ENCODE assay signal across 14 cellular contexts in genomic region chr12:75823475-75823874, GRCh38.
"Had no signal": no experiment of that assay in that cellular context is flagged by ENCODE, and none has a peak within 500 bp of the region (broad histone marks: within the 10 kb centered on the region; RNA-seq: fewer than 3 reads in every experiment).

No MANE protein-coding gene starts in this region.

- FAIRE-seq: bronchial epithelial cell had no signal

- H3K27me3 ChIP-seq: gastrocnemius medialis, heart right ventricle, sigmoid colon, stomach had no signal

- H3K27ac Mint-ChIP-seq: activated CD4-positive, alpha-beta T cell treated with anti-CD3 and anti-CD28 coated beads, Interleukin-2, amount 10 ng/mL, durations not matched to agents 7 days and 5 days; activated naive CD8-positive, alpha-beta T cell treated with anti-CD3 and anti-CD28 coated beads, Interleukin-2, amount 10 ng/mL, durations not matched to agents 7 days and 5 days had no signal

- H3K4me1 Mint-ChIP-seq: activated CD4-positive, alpha-beta T cell treated with anti-CD3 and anti-CD28 coated beads, Interleukin-2, amount 10 ng/mL, durations not matched to agents 7 days and 5 days; activated naive CD8-positive, alpha-beta T cell treated with anti-CD3 and anti-CD28 coated beads, Interleukin-2, amount 10 ng/mL, durations not matched to agents 7 days and 5 days had no signal

- H3K4me3 ChIP-seq: gastrocnemius medialis, heart right ventricle, lung, psoas muscle, sigmoid colon, stomach, thoracic aorta had no signal

- H3K36me3 Mint-ChIP-seq: activated naive CD8-positive, alpha-beta T cell treated with anti-CD3 and anti-CD28 coated beads, Interleukin-2, amount 10 ng/mL, durations not matched to agents 7 days and 5 days had no signal

- ATAC-seq: gastrocnemius medialis, heart right ventricle, psoas muscle had no signal

- H3K9me3 Mint-ChIP-seq: activated CD4-positive, alpha-beta T cell treated with anti-CD3 and anti-CD28 coated beads, Interleukin-2, amount 10 ng/mL, durations not matched to agents 7 days and 5 days; neural crest cell had no signal

- DNase-seq: activated CD4-positive, alpha-beta T cell treated with anti-CD3 and anti-CD28 coated beads, Interleukin-2, amount 10 ng/mL, durations not matched to agents 7 days and 5 days; activated naive CD4-positive, alpha-beta T cell; activated naive CD8-positive, alpha-beta T cell treated with anti-CD3 and anti-CD28 coated beads, Interleukin-2, amount 10 ng/mL, durations not matched to agents 7 days and 5 days; gastrocnemius medialis; heart right ventricle; midbrain; psoas muscle; sigmoid colon; stimulated activated CD4-positive, alpha-beta T cell treated with anti-CD3 and anti-CD28 coated beads, Interleukin-1b, Interleukin-23, amount 100 ng/mL, for 48 hours; stomach had no signal

- H3K36me3 ChIP-seq: gastrocnemius medialis, heart right ventricle, sigmoid colon, stomach, thoracic aorta had no signal

- H3K27ac ChIP-seq: gastrocnemius medialis, heart right ventricle, psoas muscle, sigmoid colon, stomach, thoracic aorta had no signal

- H3K9me3 ChIP-seq: gastrocnemius medialis, heart right ventricle, psoas muscle, sigmoid colon, stomach, thoracic aorta had no signal

- H3K4me3 Mint-ChIP-seq: activated CD4-positive, alpha-beta T cell treated with anti-CD3 and anti-CD28 coated beads, Interleukin-2, amount 10 ng/mL, durations not matched to agents 7 days and 5 days; activated naive CD8-positive, alpha-beta T cell treated with anti-CD3 and anti-CD28 coated beads, Interleukin-2, amount 10 ng/mL, durations not matched to agents 7 days and 5 days; neural crest cell had no signal

- H3K4me1 ChIP-seq: gastrocnemius medialis, sigmoid colon, stomach had no signal
